In the genomic region with DNA sequence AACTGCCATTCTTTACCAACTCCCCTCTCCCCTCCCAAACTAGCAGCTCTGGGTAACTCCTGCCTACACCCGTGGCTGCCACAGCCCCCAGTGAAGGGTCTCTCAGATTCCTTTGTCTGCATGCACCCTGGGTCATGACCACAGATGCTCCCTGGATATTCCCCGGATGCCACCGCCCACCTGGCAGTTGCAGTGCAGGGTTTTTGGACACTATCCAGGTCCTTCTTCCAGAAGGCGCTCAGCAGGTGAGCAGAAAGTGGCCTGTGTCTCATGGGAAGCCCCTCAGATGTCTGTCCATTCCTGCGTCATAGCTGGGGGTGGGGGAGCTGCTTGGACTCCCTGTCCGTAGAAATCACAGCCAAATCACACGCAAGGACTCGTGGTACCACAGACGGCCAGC, we compare ENCODE assay signal across 15 cellular contexts. TPM values are rescaled to one million over a fixed set of nuclear protein-coding genes. Genes with fewer than 3 reads are reported as not detected.
DNase-seq lines count a peak whose midpoint lies in the region; ATAC-seq, FAIRE-seq and TF ChIP-seq lines count a peak whose summit lies in the region.
"Had no signal": no experiment of that assay in that cellular context is flagged by ENCODE, and none has a peak within 500 bp of the region (broad histone marks: within the 10 kb centered on the region; RNA-seq: fewer than 3 reads in every experiment).

No MANE protein-coding gene starts in this region.

- H3K27ac Mint-ChIP-seq in activated naive CD8-positive, alpha-beta T cell treated with anti-CD3 and anti-CD28 coated beads, Interleukin-2, amount 50 U/mL, for 24 hours: peak overlapping the region; percentile 57
- no peak overlapping the region for H3K27ac Mint-ChIP-seq in activated naive CD8-positive, alpha-beta T cell treated with anti-CD3 and anti-CD28 coated beads for 36 hours
- no peak overlapping the region for H3K27ac Mint-ChIP-seq in astrocyte (ENCODE audit: unreplicated experiment)

- H2AFZ ChIP-seq in astrocyte (ENCODE audit: low read depth, low read length): no peak overlapping the region

- no peak for TF ChIP-seq POLR2A in vagina (IDR thresholded peaks at IDR 0.05)

- H3K27me3 ChIP-seq in astrocyte (ENCODE audit: insufficient read depth, low read length) (no peaks in the 10 kb centered on the region), vagina (no peaks in the 10 kb centered on the region), left ventricle myocardium inferior (ENCODE audit: low read depth) (no peaks in the 10 kb centered on the region)
- H3K27me3 ChIP-seq: upper lobe of left lung had no signal

- H4K20me1 ChIP-seq in astrocyte (ENCODE audit: insufficient read depth, low read length): peaks cover 98% of the 10 kb centered on the region

- no peak overlapping the region for H3K4me2 ChIP-seq in astrocyte (ENCODE audit: low read length)

- no peak overlapping the region for H3K27ac ChIP-seq in astrocyte (ENCODE audit: low read depth, low read length)
- peak overlapping the region; percentile 17 for H3K27ac ChIP-seq in vagina
- H3K27ac ChIP-seq in left ventricle myocardium inferior (replicated peaks): no peak overlapping the region

- TF ChIP-seq CTCF in astrocyte (IDR thresholded peaks at IDR 0.05; ENCODE audit: insufficient read depth, low read depth, low read length) (no peak), vagina (IDR thresholded peaks at IDR 0.05) (no peak), left ventricle myocardium inferior (IDR thresholded peaks at IDR 0.05; ENCODE audit: borderline replicate concordance) (no peak)

- no peak for DNase-seq in activated naive CD8-positive, alpha-beta T cell treated with anti-CD3 and anti-CD28 coated beads, Interleukin-2, amount 50 U/mL, for 24 hours
- DNase-seq in activated naive CD8-positive, alpha-beta T cell treated with anti-CD3 and anti-CD28 coated beads for 36 hours: no peak
- DNase-seq in NCI-H1694 treated with DMSO at 0.1 percent for 48 hours (lab: John Stamatoyannopoulos, UW) (peak; percentile 60), astrocyte (ENCODE audit: low read depth) (no peak), vagina (ENCODE audit: extremely low spot score in 2 of 2) (no peak), NCI-H82 treated with DMSO at 0.1 percent for 48 hours (lab: John Stamatoyannopoulos, UW; ENCODE audit: unreplicated experiment) (no peak), left ventricle myocardium inferior (no peak)
- DNase-seq: activated CD4-positive, CD25-positive, alpha-beta regulatory T cell treated with anti-CD3 and anti-CD28 coated beads, Interleukin-2, amount 50 U/mL, for 72 hours; activated T-cell treated with anti-CD3 and anti-CD28 coated beads, Interleukin-2, amount 50 U/mL, for 4 hours; cortex of kidney; GDM1; hippocampal formation; NCI-H1048; retina; upper lobe of left lung had no signal

- H3K4me1 ChIP-seq in astrocyte (ENCODE audit: insufficient read depth, low read length): peaks cover 41% of the 10 kb centered on the region
- H3K4me1 ChIP-seq in vagina: peaks cover 85% of the 10 kb centered on the region
- peaks cover 83% of the 10 kb centered on the region for H3K4me1 ChIP-seq in left ventricle myocardium inferior

- no peaks in the 10 kb centered on the region for H3K9me3 Mint-ChIP-seq in activated naive CD8-positive, alpha-beta T cell treated with anti-CD3 and anti-CD28 coated beads, Interleukin-2, amount 50 U/mL, for 24 hours
- H3K9me3 Mint-ChIP-seq in activated naive CD8-positive, alpha-beta T cell treated with anti-CD3 and anti-CD28 coated beads for 36 hours: no peaks in the 10 kb centered on the region
- no peaks in the 10 kb centered on the region for H3K9me3 Mint-ChIP-seq in astrocyte (ENCODE audit: unreplicated experiment)
- H3K9me3 Mint-ChIP-seq: activated T-cell treated with anti-CD3 and anti-CD28 coated beads, Interleukin-2, amount 50 U/mL, for 4 hours had no signal

- H3K9me3 ChIP-seq in astrocyte (ENCODE audit: insufficient read depth, low read depth, low read length) (no peaks in the 10 kb centered on the region), vagina (no peaks in the 10 kb centered on the region), left ventricle myocardium inferior (replicated peaks) (no peaks in the 10 kb centered on the region)
- H3K9me3 ChIP-seq: upper lobe of left lung had no signal

- peaks cover 95% of the 10 kb centered on the region for H3K79me2 ChIP-seq in astrocyte (ENCODE audit: insufficient read depth, low read length)

- H3K36me3 ChIP-seq in astrocyte (ENCODE audit: insufficient read depth, low read length) (no peaks in the 10 kb centered on the region), vagina (no peaks in the 10 kb centered on the region), left ventricle myocardium inferior (no peaks in the 10 kb centered on the region)
- H3K36me3 ChIP-seq: upper lobe of left lung had no signal

- peaks cover 5% of the 10 kb centered on the region for H3K36me3 Mint-ChIP-seq in activated naive CD8-positive, alpha-beta T cell treated with anti-CD3 and anti-CD28 coated beads, Interleukin-2, amount 50 U/mL, for 24 hours (ENCODE audit: low read depth)
- H3K36me3 Mint-ChIP-seq in activated naive CD8-positive, alpha-beta T cell treated with anti-CD3 and anti-CD28 coated beads for 36 hours: peaks cover 2% of the 10 kb centered on the region
- H3K36me3 Mint-ChIP-seq in astrocyte (ENCODE audit: low read depth, unreplicated experiment): peaks cover 2% of the 10 kb centered on the region

- peaks cover 85% of the 10 kb centered on the region for H3K4me1 Mint-ChIP-seq in activated naive CD8-positive, alpha-beta T cell treated with anti-CD3 and anti-CD28 coated beads, Interleukin-2, amount 50 U/mL, for 24 hours
- H3K4me1 Mint-ChIP-seq in activated naive CD8-positive, alpha-beta T cell treated with anti-CD3 and anti-CD28 coated beads for 36 hours: peaks cover 59% of the 10 kb centered on the region
- H3K4me1 Mint-ChIP-seq in astrocyte (ENCODE audit: low read depth, unreplicated experiment): peaks cover 54% of the 10 kb centered on the region

- FAIRE-seq in astrocyte (lab: Jason Lieb, UNC): no peak

- H3K4me3 ChIP-seq in astrocyte (ENCODE audit: insufficient read depth, low read depth, low read length) (no peak overlapping the region), vagina (no peak overlapping the region), left ventricle myocardium inferior (no peak overlapping the region)
- H3K4me3 ChIP-seq: upper lobe of left lung had no signal

- no peak for ATAC-seq in activated naive CD8-positive, alpha-beta T cell treated with anti-CD3 and anti-CD28 coated beads, Interleukin-2, amount 50 U/mL, for 24 hours
- ATAC-seq: activated T-cell treated with anti-CD3 and anti-CD28 coated beads, Interleukin-2, amount 50 U/mL, for 4 hours had no signal

- intact Hi-C loops in vagina (cut with DNase I): no loop called here
- intact Hi-C loops in left ventricle myocardium inferior (cut with micrococcal nuclease): no loop called here

- no peak overlapping the region for H3K9ac ChIP-seq in astrocyte (ENCODE audit: low read length)

- no peak overlapping the region for H3K4me3 Mint-ChIP-seq in activated naive CD8-positive, alpha-beta T cell treated with anti-CD3 and anti-CD28 coated beads, Interleukin-2, amount 50 U/mL, for 24 hours
- no peak overlapping the region for H3K4me3 Mint-ChIP-seq in activated naive CD8-positive, alpha-beta T cell treated with anti-CD3 and anti-CD28 coated beads for 36 hours
- H3K4me3 Mint-ChIP-seq in astrocyte (ENCODE audit: unreplicated experiment): peak overlapping the region; percentile 20
- H3K4me3 Mint-ChIP-seq: activated T-cell treated with anti-CD3 and anti-CD28 coated beads, Interleukin-2, amount 50 U/mL, for 4 hours had no signal

- H3K27me3 Mint-ChIP-seq in activated naive CD8-positive, alpha-beta T cell treated with anti-CD3 and anti-CD28 coated beads, Interleukin-2, amount 50 U/mL, for 24 hours: no peaks in the 10 kb centered on the region
- no peaks in the 10 kb centered on the region for H3K27me3 Mint-ChIP-seq in activated naive CD8-positive, alpha-beta T cell treated with anti-CD3 and anti-CD28 coated beads for 36 hours
- H3K27me3 Mint-ChIP-seq in astrocyte (ENCODE audit: low read depth, unreplicated experiment): no peaks in the 10 kb centered on the region

RNA-seq across cellular contexts. Expression of a gene that starts 38.8 kb away (rescaled TPM):
- 10 to 100 TPM; 20.0 to 21.0 TPM for total RNA-seq in activated naive CD8-positive, alpha-beta T cell treated with anti-CD3 and anti-CD28 coated beads for 36 hours
- 16.0 TPM in 2 replicates for total RNA-seq in astrocyte
- 25.3 TPM for total RNA-seq in vagina
- total RNA-seq in left ventricle myocardium inferior: 7.9 TPM

RNA-seq across cellular contexts. Expression of a gene that starts 45.2 kb away (rescaled TPM):
- total RNA-seq in activated naive CD8-positive, alpha-beta T cell treated with anti-CD3 and anti-CD28 coated beads for 36 hours: 10 to 100 TPM; 29.6 to 32.7 TPM
- total RNA-seq in astrocyte: 128 and 153 TPM in 2 replicates
- total RNA-seq in vagina: 57.5 TPM
- 24.1 TPM for total RNA-seq in left ventricle myocardium inferior
